8 cellular contexts compared by ENCODE assay signal in genomic region chr17:45225964-45226530, GRCh38. TPM values are rescaled to one million over a fixed set of nuclear protein-coding genes. Genes with fewer than 3 reads are reported as not detected.
DNase-seq lines count a peak whose midpoint lies in the region; ATAC-seq lines count a peak whose summit lies in the region.

No MANE protein-coding gene starts in this region.

- DNase-seq in CD8-positive, alpha-beta memory T cell: peak; percentile 88 to 98 (median 95)
- DNase-seq in NK-92 treated with Interleukin-12 subunit alpha and Interleukin-12 subunit beta, amount 100 ng/mL, for 24 hours (lab: John Stamatoyannopoulos, UW): peak; percentile 98
- DNase-seq in activated T-cell treated with anti-CD3 and anti-CD28 coated beads for 4 hours: peak; percentile 93
- DNase-seq in head of caudate nucleus: peak in 40 of 42 donors; percentile 22 to 84 (median 64)
- DNase-seq in stimulated activated CD4-positive, alpha-beta T cell treated with anti-CD3 and anti-CD28 coated beads, Interleukin-15, amount 100 ng/mL, for 48 hours (ENCODE audit: low read depth in 2 of 2): peak; percentile 94 to 97
- DNase-seq in NCI-H1417 (lab: John Stamatoyannopoulos, UW): no peak

- H3K27ac Mint-ChIP-seq in CD8-positive, alpha-beta memory T cell: peak overlapping the region; percentile 97 to 100 (median 100)

- POLR2A ChIA-PET in CD8-positive, alpha-beta memory T cell (lab: Charles Lee): interaction anchor here (0.8 to 13.4 kb wide), 11 partner anchors 9 to 359 kb away, joined by 3 to 189 read pairs (median 6); partner anchors contain the start of genes HEXIM1, HEXIM2, MAP3K14 and NMT1

- intact Hi-C loops in head of caudate nucleus (cut with DNase I): no loop called here

- peak; percentile 36 for ATAC-seq in GM21737 (IDR thresholded peaks at IDR 0.05; ENCODE audit: unreplicated experiment)
- no peak for ATAC-seq in GM19455 (IDR thresholded peaks at IDR 0.05; ENCODE audit: unreplicated experiment)

- peaks cover 0 to 57% (median 0%) of the 10 kb centered on the region in 3 donors for H3K36me3 Mint-ChIP-seq in CD8-positive, alpha-beta memory T cell

- H3K27me3 Mint-ChIP-seq in CD8-positive, alpha-beta memory T cell: peaks cover 0 to 3% of the 10 kb centered on the region in 2 donors

- no peaks in the 10 kb centered on the region for H3K36me3 ChIP-seq in CD8-positive, alpha-beta memory T cell (ENCODE audit: insufficient read depth, low read length)

- peaks cover 63 to 67% (median 64%) of the 10 kb centered on the region in 3 donors for H3K4me1 Mint-ChIP-seq in CD8-positive, alpha-beta memory T cell

- CTCF ChIA-PET in CD8-positive, alpha-beta memory T cell (lab: Charles Lee): interaction anchor here (0.9 to 13.8 kb wide), 8 partner anchors 8 to 159 kb away, joined by 3 to 409 read pairs (median 12); partner anchors contain the start of genes ACBD4, HEXIM1 and MAP3K14

- no peaks in the 10 kb centered on the region for H3K27me3 ChIP-seq in CD8-positive, alpha-beta memory T cell (ENCODE audit: insufficient read depth, low read length, poor library complexity, severe bottlenecking)

- H3K4me3 Mint-ChIP-seq in CD8-positive, alpha-beta memory T cell: peak overlapping the region; percentile 96 to 100 (median 99)

- peaks cover 62% of the 10 kb centered on the region for H3K4me1 ChIP-seq in CD8-positive, alpha-beta memory T cell (ENCODE audit: insufficient read depth, low read length)

- peak overlapping the region; percentile 95 for H3K4me3 ChIP-seq in CD8-positive, alpha-beta memory T cell (ENCODE audit: low read length)

- H3K27ac ChIP-seq in CD8-positive, alpha-beta memory T cell (ENCODE audit: low read depth, low read length): peak overlapping the region; percentile 98

- no peaks in the 10 kb centered on the region for H3K9me3 ChIP-seq in CD8-positive, alpha-beta memory T cell (ENCODE audit: low read length)

- H3K9me3 Mint-ChIP-seq in CD8-positive, alpha-beta memory T cell: no peaks in the 10 kb centered on the region

RNA-seq across cellular contexts. Expression of gene FMNL1, which starts 4.4 kb away (rescaled TPM):
- 100 to 1,000 TPM; 260 to 265 TPM for total RNA-seq in CD8-positive, alpha-beta memory T cell
- 58.6 TPM for polyA plus RNA-seq in CD8-positive, alpha-beta memory T cell

RNA-seq across cellular contexts. Expression of gene SPATA32, which starts 35.8 kb away (rescaled TPM):
- total RNA-seq in CD8-positive, alpha-beta memory T cell: under 1 TPM in 1 of 2 experiments, not detected in 1; 0.15 TPM
- polyA plus RNA-seq in CD8-positive, alpha-beta memory T cell: 0.33 TPM

Comparison
In these comparisons a context has a peak if more than half of its experiments do, and no peak if none do; other contexts are left out.
1. DNase-seq: peak in CD8-positive, alpha-beta memory T cell (5 of 5), NK-92 treated with Interleukin-12 subunit alpha and Interleukin-12 subunit beta, amount 100 ng/mL, for 24 hours (single experiment), activated T-cell treated with anti-CD3 and anti-CD28 coated beads for 4 hours (single experiment), head of caudate nucleus (40 of 42) and stimulated activated CD4-positive, alpha-beta T cell treated with anti-CD3 and anti-CD28 coated beads, Interleukin-15, amount 100 ng/mL, for 48 hours (2 of 2); none in NCI-H1417 (0 of 3).